Comparison of ENCODE assay signal across 10 cellular contexts in genomic region chr11:128180446-128181089, GRCh38.
DNase-seq lines count a peak whose midpoint lies in the region; FAIRE-seq and TF ChIP-seq lines count a peak whose summit lies in the region.
"Had no signal": no experiment of that assay in that cellular context is flagged by ENCODE, and none has a peak within 500 bp of the region (broad histone marks: within the 10 kb centered on the region; RNA-seq: fewer than 3 reads in every experiment).

No MANE protein-coding gene starts in this region.

- peak overlapping the region; percentile 44 for H3K27ac Mint-ChIP-seq in activated T-helper 2 cell treated with anti-CD3 and anti-CD28 coated beads, Interferon-gamma antibody, Interleukin-2, Interleukin-4, amounts not matched to agents 10 μg/mL and 5 μg/mL and 100 μg/mL, durations not matched to agents 14 hours and 24 hours and 36 hours
- H3K27ac Mint-ChIP-seq in immature natural killer cell: peak overlapping the region in 4 of 6 donors; percentile 0 to 60 (median 59)

- 78 to 85% (median 80%) methylated on average over 5 of the region's 5 CpGs for whole genome bisulfite sequencing in small intestine, 3 donors
- WGBS in tibial nerve, 2 donors: 74 to 76% methylated on average over 5 of the region's 5 CpGs

- peaks cover 61% of the 10 kb centered on the region for H3K4me1 Mint-ChIP-seq in activated T-helper 2 cell treated with anti-CD3 and anti-CD28 coated beads, Interferon-gamma antibody, Interleukin-2, Interleukin-4, amounts not matched to agents 10 μg/mL and 5 μg/mL and 100 μg/mL, durations not matched to agents 14 hours and 24 hours and 36 hours (ENCODE audit: low read depth)
- peaks cover 23 to 42% of the 10 kb centered on the region in 2 donors for H3K4me1 Mint-ChIP-seq in immature natural killer cell

- DNase-seq in AG04449 (ENCODE audit: low read depth, low spot score) (peak; percentile 72), H54 (ENCODE audit: insufficient read length, low spot score) (peak; percentile 26), immature natural killer cell (no peak), small intestine (no peak), tibial nerve (ENCODE audit: low spot score in 2 of 2) (no peak), NCI-H2196 treated with DMSO at 0.1 percent for 48 hours (lab: John Stamatoyannopoulos, UW; ENCODE audit: unreplicated experiment) (no peak)
- no peak for DNase-seq in activated T-helper 2 cell treated with anti-CD3 and anti-CD28 coated beads, Interferon-gamma antibody, Interleukin-2, Interleukin-4, amounts not matched to agents 10 μg/mL and 5 μg/mL and 100 μg/mL, durations not matched to agents 14 hours and 24 hours and 36 hours (ENCODE audit: low spot score)
- no peak for DNase-seq in activated CD8-positive, alpha-beta memory T cell treated with anti-CD3 and anti-CD28 coated beads, Interleukin-2, amount 50 U/mL, for 4 hours
- DNase-seq: cerebellar nuclear complex had no signal

- TF ChIP-seq CTCF in AG04449 (IDR thresholded peaks at IDR 0.05; ENCODE audit: insufficient read depth, low read length, missing control alignments) (no peak), tibial nerve (IDR thresholded peaks at IDR 0.05) (no peak)

- H3K9me3 ChIP-seq in small intestine (ENCODE audit: control insufficient read depth, low read depth) (no peaks in the 10 kb centered on the region), tibial nerve (no peaks in the 10 kb centered on the region)

- H3K9me3 Mint-ChIP-seq in activated T-helper 2 cell treated with anti-CD3 and anti-CD28 coated beads, Interferon-gamma antibody, Interleukin-2, Interleukin-4, amounts not matched to agents 10 μg/mL and 5 μg/mL and 100 μg/mL, durations not matched to agents 14 hours and 24 hours and 36 hours: peaks cover 18% of the 10 kb centered on the region
- peaks cover 0 to 6% (median 3%) of the 10 kb centered on the region in 6 donors for H3K9me3 Mint-ChIP-seq in immature natural killer cell

- intact Hi-C loops in activated T-helper 2 cell treated with anti-CD3 and anti-CD28 coated beads, Interferon-gamma antibody, Interleukin-2, Interleukin-4, amounts not matched to agents 10 μg/mL and 5 μg/mL and 100 μg/mL, durations not matched to agents 14 hours and 24 hours and 36 hours (cut with micrococcal nuclease): loop anchor here (5.0 kb wide), 3 partner anchors 147 to 342 kb away; no protein-coding TSS in a partner anchor

- H3K4me1 ChIP-seq in small intestine (ENCODE audit: control insufficient read depth in 2 of 2, insufficient read depth in 1 of 2, low read depth in 1 of 2, low read length in 1 of 2) (no peaks in the 10 kb centered on the region), tibial nerve (no peaks in the 10 kb centered on the region)

- no peak overlapping the region for H3K4me3 ChIP-seq in AG04449 (ENCODE audit: low read depth, low read length)
- no peak overlapping the region for H3K4me3 ChIP-seq in small intestine (ENCODE audit: low read depth in 1 of 2, low read length in 2 of 2)
- no peak overlapping the region for H3K4me3 ChIP-seq in tibial nerve
- H3K4me3 ChIP-seq: K562 had no signal

- H3K27me3 ChIP-seq in small intestine (ENCODE audit: control insufficient read depth in 2 of 2, insufficient read depth in 2 of 2, low read length in 2 of 2) (no peaks in the 10 kb centered on the region), tibial nerve (no peaks in the 10 kb centered on the region)

- FAIRE-seq in H54 (lab: Jason Lieb, UNC) (peak; percentile 87), small intestine (lab: Jason Lieb, UNC) (no peak)
- FAIRE-seq: K562 had no signal

- TF ChIP-seq EP300 in tibial nerve (IDR thresholded peaks at IDR 0.05): no peak

- POLR2A ChIA-PET in AG04449 (lab: Yijun Ruan, JAX): interaction anchor here (0.7 kb wide), 1 partner anchor 28 kb away, joined by 3 read pairs; no protein-coding TSS in a partner anchor

- no peaks in the 10 kb centered on the region for H3K27me3 Mint-ChIP-seq in activated T-helper 2 cell treated with anti-CD3 and anti-CD28 coated beads, Interferon-gamma antibody, Interleukin-2, Interleukin-4, amounts not matched to agents 10 μg/mL and 5 μg/mL and 100 μg/mL, durations not matched to agents 14 hours and 24 hours and 36 hours (ENCODE audit: low read depth)
- peaks cover 2 to 3% (median 2%) of the 10 kb centered on the region in 3 donors for H3K27me3 Mint-ChIP-seq in immature natural killer cell (ENCODE audit: low read depth in 3 of 3)

- CTCF ChIA-PET in AG04449 (lab: Yijun Ruan, JAX): interaction anchor here (1.0 to 3.0 kb wide), 6 partner anchors 23 to 450 kb away, joined by 3 to 38 read pairs (median 3); no protein-coding TSS in a partner anchor

- TF ChIP-seq POLR2A in H54 (IDR thresholded peaks at IDR 0.05; ENCODE audit: low read depth, low read length) (no peak), tibial nerve (IDR thresholded peaks at IDR 0.05) (no peak)

- no peak overlapping the region for H3K4me3 Mint-ChIP-seq in activated T-helper 2 cell treated with anti-CD3 and anti-CD28 coated beads, Interferon-gamma antibody, Interleukin-2, Interleukin-4, amounts not matched to agents 10 μg/mL and 5 μg/mL and 100 μg/mL, durations not matched to agents 14 hours and 24 hours and 36 hours (ENCODE audit: low read depth)
- H3K4me3 Mint-ChIP-seq in immature natural killer cell: no peak overlapping the region

- peaks cover 27% of the 10 kb centered on the region for H3K36me3 Mint-ChIP-seq in activated T-helper 2 cell treated with anti-CD3 and anti-CD28 coated beads, Interferon-gamma antibody, Interleukin-2, Interleukin-4, amounts not matched to agents 10 μg/mL and 5 μg/mL and 100 μg/mL, durations not matched to agents 14 hours and 24 hours and 36 hours (ENCODE audit: low read depth)
- peaks cover 5 to 9% (median 7%) of the 10 kb centered on the region in 3 donors for H3K36me3 Mint-ChIP-seq in immature natural killer cell

- H3K27ac ChIP-seq in small intestine (ENCODE audit: low read depth in 1 of 2, low read length in 1 of 2) (no peak overlapping the region), tibial nerve (no peak overlapping the region)

- H3K36me3 ChIP-seq in small intestine (ENCODE audit: control insufficient read depth in 2 of 2, insufficient read depth in 2 of 2, low read length in 2 of 2) (no peaks in the 10 kb centered on the region), tibial nerve (no peaks in the 10 kb centered on the region)

Comparison
In these comparisons a context has a peak if more than half of its experiments do, and no peak if none do; other contexts are left out.
1. DNase-seq: peak in AG04449 (single experiment) and H54 (single experiment); none in activated T-helper 2 cell treated with anti-CD3 and anti-CD28 coated beads, Interferon-gamma antibody, Interleukin-2, Interleukin-4, amounts not matched to agents 10 μg/mL and 5 μg/mL and 100 μg/mL, durations not matched to agents 14 hours and 24 hours and 36 hours (single experiment), immature natural killer cell (0 of 3), small intestine (single experiment), tibial nerve (0 of 2), activated CD8-positive, alpha-beta memory T cell treated with anti-CD3 and anti-CD28 coated beads, Interleukin-2, amount 50 U/mL, for 4 hours (single experiment) and NCI-H2196 treated with DMSO at 0.1 percent for 48 hours (single experiment).